ENCODE assay signal across 18 cellular contexts in the genomic region with DNA sequence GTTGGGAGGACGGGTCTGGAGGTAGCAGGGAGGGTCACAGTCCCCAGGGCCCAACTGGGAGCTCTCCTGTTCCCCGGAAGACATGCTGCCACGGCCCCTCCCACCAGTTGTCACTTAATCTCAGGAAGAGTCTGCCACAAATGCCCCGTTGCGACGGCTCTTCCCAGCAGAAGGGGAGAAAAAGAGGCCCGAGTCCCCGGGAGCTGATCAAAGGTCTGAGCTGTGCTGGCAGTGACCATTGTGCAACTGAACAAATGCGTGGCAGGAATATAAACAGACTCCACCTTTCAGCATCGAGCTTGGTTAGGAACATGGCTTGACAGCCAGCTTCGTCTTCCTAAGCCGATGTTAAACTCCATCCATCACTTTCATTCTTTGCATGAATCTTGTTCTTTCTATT. TPM values are rescaled to one million over a fixed set of nuclear protein-coding genes. Genes with fewer than 3 reads are reported as not detected.
"Had no signal": no experiment of that assay in that cellular context is flagged by ENCODE, and none has a peak within 500 bp of the region (broad histone marks: within the 10 kb centered on the region; RNA-seq: fewer than 3 reads in every experiment).

No MANE protein-coding gene starts in this region.

- DNase-seq: activated CD4-positive, alpha-beta T cell treated with anti-CD3 and anti-CD28 coated beads, Interleukin-2, amount 50 U/mL, for 48 hours; activated CD4-positive, CD25-positive, alpha-beta regulatory T cell treated with anti-CD3 and anti-CD28 coated beads, Interleukin-2, amount 50 U/mL, for 72 hours; activated effector memory CD4-positive, alpha-beta T cell treated with anti-CD3 and anti-CD28 coated beads, Interleukin-2, amount 50 U/mL, for 16 hours; activated T-cell treated with anti-CD3 and anti-CD28 coated beads, Interleukin-2, amount 50 U/mL, for 4 hours; amygdala; brain microvascular endothelial cell; foreskin keratinocyte; left ventricle myocardium inferior; stimulated activated naive CD4-positive, alpha-beta T cell treated with Interleukin-2 at 50 U/mL for 16 hours; T-helper 2 cell had no signal

- H3K27ac ChIP-seq: brain microvascular endothelial cell, dorsolateral prefrontal cortex, left ventricle myocardium inferior, neural progenitor cell, parathyroid adenoma had no signal

- H3K36me3 ChIP-seq: brain microvascular endothelial cell, left ventricle myocardium inferior, neural progenitor cell had no signal

- H3K27me3 ChIP-seq: brain microvascular endothelial cell, dorsolateral prefrontal cortex, foreskin keratinocyte, neural progenitor cell had no signal

- FAIRE-seq: endothelial cell of umbilical vein, islet of Langerhans had no signal

- H3K9me3 ChIP-seq: left ventricle myocardium inferior had no signal

- H3K4me3 ChIP-seq: dorsolateral prefrontal cortex, left ventricle myocardium inferior, neural progenitor cell had no signal

- H3K4me1 ChIP-seq: left ventricle myocardium inferior, neural progenitor cell, parathyroid adenoma had no signal

- ATAC-seq: activated naive CD4-positive, alpha-beta T cell treated with anti-CD3 and anti-CD28 coated beads, Interleukin-2, amount 50 U/mL, for 72 hours; activated T-cell treated with anti-CD3 and anti-CD28 coated beads, Interleukin-2, amount 50 U/mL, for 4 hours; foreskin keratinocyte; right cardiac atrium had no signal

RNA-seq across cellular contexts. Expression of gene UMODL1, which starts 33.2 kb away (rescaled TPM):
- total RNA-seq: activated T-cell treated with anti-CD3 and anti-CD28 coated beads, Interleukin-2, amount 50 U/mL, for 4 hours; endothelial cell of umbilical vein; foreskin keratinocyte; mesenteric fat pad; right cardiac atrium had no signal
- polyA plus RNA-seq: endothelial cell of umbilical vein, foreskin keratinocyte, right cardiac atrium had no signal
